ENCODE assay signal across 17 cellular contexts in genomic region chr6:33716890-33717632, GRCh38. TPM values are rescaled to one million over a fixed set of nuclear protein-coding genes. Genes with fewer than 3 reads are reported as not detected.
DNase-seq lines count a peak whose midpoint lies in the region; ATAC-seq and TF ChIP-seq lines count a peak whose summit lies in the region.
"Had no signal": no experiment of that assay in that cellular context is flagged by ENCODE, and none has a peak within 500 bp of the region (broad histone marks: within the 10 kb centered on the region; RNA-seq: fewer than 3 reads in every experiment).

No MANE protein-coding gene starts in this region.

- H3K4me3 ChIP-seq in HCT116 (replicated peaks in 1 of 2; ENCODE audit: low read depth in 1 of 2, low read length in 2 of 2): no peak overlapping the region
- H3K4me3 ChIP-seq in rectal smooth muscle tissue (ENCODE audit: low read length): no peak overlapping the region
- H3K4me3 ChIP-seq: Peyer's patch had no signal

- peak overlapping the region; percentile 54 for H3K4me2 ChIP-seq in HCT116 (ENCODE audit: low read length)

- no peak for TF ChIP-seq RAD21 in HCT116 (IDR thresholded peaks at IDR 0.05; ENCODE audit: low read depth)

- DNase-seq in HCT116 (ENCODE audit: low read depth, low spot score) (peak; percentile 12), NCI-H748 treated with DMSO at 0.1 percent for 48 hours (lab: John Stamatoyannopoulos, UW) (peak; percentile 21), epithelial cell of prostate (ENCODE audit: low read depth, low spot score) (no peak), iPS-NIHi7 (ENCODE audit: extremely low spot score) (no peak), GM19238 (ENCODE audit: insufficient read length, low spot score) (no peak), OCI-M2 (lab: John Stamatoyannopoulos, UW; ENCODE audit: unreplicated experiment) (no peak)
- DNase-seq: activated CD4-positive, CD25-positive, alpha-beta regulatory T cell treated with anti-CD3 and anti-CD28 coated beads, Interleukin-2, amount 50 U/mL, for 72 hours; activated naive CD4-positive, alpha-beta T cell treated with anti-CD3 and anti-CD28 coated beads for 36 hours; AML-193; brain microvascular endothelial cell; DMS 273 treated with DMSO at 0.1 percent for 48 hours; MV-4-11; Peyer's patch; stimulated activated naive CD4-positive, alpha-beta T cell had no signal

- no peak for TF ChIP-seq POLR2A in HCT116 (IDR thresholded peaks at IDR 0.05; ENCODE audit: borderline replicate concordance, extremely low read depth, insufficient read depth, insufficient read length)

- intact Hi-C loops in HCT116 (cut with micrococcal nuclease): no loop called here

- no peaks in the 10 kb centered on the region for H4K20me1 ChIP-seq in HCT116 (ENCODE audit: insufficient read depth)

- BruUV-seq in HCT116 (replicated peaks; lab: Mats Ljungman, UMichigan): no TSS peak

- ATAC-seq in HCT116 (no peak), HG02852 (IDR thresholded peaks at IDR 0.05; ENCODE audit: unreplicated experiment) (no peak)

- peak overlapping the region; percentile 6 for H2AFZ ChIP-seq in HCT116 (ENCODE audit: low read depth, low read length, poor library complexity, severe bottlenecking)

- no peaks in the 10 kb centered on the region for H3K9me3 ChIP-seq in HCT116 (ENCODE audit: control insufficient read depth in 1 of 2, insufficient read depth in 1 of 2, low read depth in 1 of 2, low read length in 2 of 2)
- H3K9me3 ChIP-seq: Peyer's patch had no signal

- H3K36me3 ChIP-seq in HCT116 (ENCODE audit: control insufficient read depth in 1 of 2, insufficient read depth in 2 of 2, low read length in 2 of 2): no peaks in the 10 kb centered on the region
- no peaks in the 10 kb centered on the region for H3K36me3 ChIP-seq in rectal smooth muscle tissue (ENCODE audit: control insufficient read depth, insufficient read depth, low read length)
- H3K36me3 ChIP-seq: brain microvascular endothelial cell, Peyer's patch had no signal

- no peaks in the 10 kb centered on the region for H3K9me2 ChIP-seq in HCT116 (ENCODE audit: insufficient read depth)

- H3K4me1 ChIP-seq in HCT116 (ENCODE audit: control insufficient read depth in 1 of 2, insufficient read depth in 2 of 2, low read length in 2 of 2): peaks cover 19 to 26% of the 10 kb centered on the region in 2 experiments
- H3K4me1 ChIP-seq in rectal smooth muscle tissue (ENCODE audit: control insufficient read depth, insufficient read depth, low read length): peaks cover 2% of the 10 kb centered on the region

- H3K27ac ChIP-seq in HCT116 (ENCODE audit: low read depth, low read length) (no peak overlapping the region), epithelial cell of prostate (peak overlapping the region; percentile 73), rectal smooth muscle tissue (ENCODE audit: low read depth, low read length) (peak overlapping the region; percentile 49)
- H3K27ac ChIP-seq: brain microvascular endothelial cell had no signal

- POLR2A ChIA-PET in HCT116 (lab: Charles Lee): interaction anchor here (1.0 kb wide), 1 partner anchor 23 kb away, joined by 3 read pairs; no protein-coding TSS in a partner anchor

- H3K79me2 ChIP-seq in HCT116 (ENCODE audit: insufficient read depth, low read length): no peaks in the 10 kb centered on the region

- RAD21 ChIA-PET in HCT116 (lab: Charles Lee; ENCODE audit: low non-redundant PET in 1 of 2, low total read pairs in 2 of 2, uncharacterized antibody in 2 of 2, unreplicated experiment in 2 of 2): no interaction called here

- H3K9ac ChIP-seq in HCT116 (ENCODE audit: low read length) (peak overlapping the region; percentile 49; the same call in 1 of the 2 replicates), rectal smooth muscle tissue (ENCODE audit: low read length) (no peak overlapping the region)

- CTCF ChIA-PET in HCT116 (lab: Charles Lee): interaction anchor here (1.6 kb wide), 1 partner anchor 17 kb away, joined by 5 read pairs; no protein-coding TSS in a partner anchor

- TF ChIP-seq CTCF in HCT116 (IDR thresholded peaks at IDR 0.05 in 2 of 3, conservative IDR thresholded peaks at IDR 0.05 in 1 of 3; ENCODE audit: borderline replicate concordance in 1 of 3, insufficient read depth in 1 of 3, low read depth in 2 of 3, low read length in 2 of 3): no peak

- H3K27me3 ChIP-seq in HCT116 (ENCODE audit: insufficient read depth, low read length): 0 out of 2 replicates have a peak, but pooled peaks cover 7% of the 10 kb centered on the region
- H3K27me3 ChIP-seq in rectal smooth muscle tissue (ENCODE audit: control insufficient read depth, insufficient read depth, low read length): no peaks in the 10 kb centered on the region
- H3K27me3 ChIP-seq: Peyer's patch had no signal

TF ChIP-seq in HCT116, 20 proteins besides CTCF, POLR2A, EP300 and RAD21:
- no peak for TF ChIP-seq ZFX (IDR thresholded peaks at IDR 0.05)
- TF ChIP-seq SRF (IDR thresholded peaks at IDR 0.05; ENCODE audit: low read depth): no peak

RNA-seq across cellular contexts. Expression of gene UQCC2, which starts 5.6 kb away (rescaled TPM):
- 95.1 TPM for total RNA-seq in HCT116 (2021; ENCODE audit: unreplicated experiment)
- polyA plus RNA-seq in HCT116 (2012): 128 and 169 TPM in 2 replicates

RNA-seq across cellular contexts. Expression of gene IP6K3, which starts 29.6 kb away (rescaled TPM):
- not detected for total RNA-seq in HCT116 (2021; ENCODE audit: unreplicated experiment)
- polyA plus RNA-seq in HCT116 (2012): 0.02 TPM in 1 of 2 replicates, not detected in the other
- total RNA-seq: activated naive CD4-positive, alpha-beta T cell treated with anti-CD3 and anti-CD28 coated beads for 36 hours; T-helper 1 cell treated with Interleukin-12 subunit alpha and Interleukin-12 subunit beta and Interleukin-4 antibody, amounts not matched to agents 30 ng/mL and 1 ng/mL, for 36 hours had no signal

Comparison
In these comparisons a context has a peak if more than half of its experiments do, and no peak if none do; other contexts are left out.
1. DNase-seq: peak in HCT116 (single experiment) and NCI-H748 treated with DMSO at 0.1 percent for 48 hours (single experiment); none in epithelial cell of prostate (single experiment), iPS-NIHi7 (single experiment), GM19238 (single experiment) and OCI-M2 (single experiment).